Comparison of ENCODE assay signal across 18 cellular contexts in the genomic region with DNA sequence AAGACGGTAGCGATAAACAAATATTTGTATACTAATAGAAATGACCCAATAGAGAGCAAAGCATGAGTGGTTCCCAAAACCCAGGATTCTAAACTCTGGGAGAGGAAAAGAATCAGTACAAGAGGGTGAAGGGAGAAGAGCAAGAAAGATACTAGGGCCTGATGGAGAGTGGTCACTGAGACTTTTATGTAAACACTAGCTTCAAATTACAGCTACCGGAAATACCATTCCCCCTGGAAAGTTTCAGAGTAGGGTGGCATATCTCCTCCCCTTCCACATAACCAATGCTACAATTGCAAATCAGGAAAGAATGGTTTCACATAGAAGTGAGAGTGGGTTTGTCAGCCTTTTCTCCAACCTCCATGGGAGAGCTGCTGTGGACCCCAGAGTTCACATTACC.
DNase-seq lines count a peak whose midpoint lies in the region; ATAC-seq, FAIRE-seq and TF ChIP-seq lines count a peak whose summit lies in the region.
"Had no signal": no experiment of that assay in that cellular context is flagged by ENCODE, and none has a peak within 500 bp of the region (broad histone marks: within the 10 kb centered on the region; RNA-seq: fewer than 3 reads in every experiment).

No MANE protein-coding gene starts in this region.

- intact Hi-C loops in lower leg skin (cut with DNase I; ENCODE audit: low total_unique reads), result no loop called here

- H3K18ac ChIP-seq in H1 (ENCODE audit: extremely low read depth, low read length) (no peak overlapping the region), neuronal stem cell (ENCODE audit: low read length) (no peak overlapping the region)

- H2BK15ac ChIP-seq in H1 (ENCODE audit: low read length) (no peak overlapping the region), neuronal stem cell (ENCODE audit: low read length) (no peak overlapping the region)

- no peaks in the 10 kb centered on the region for H4K20me1 ChIP-seq in H1 (replicated peaks in 1 of 2; ENCODE audit: control insufficient read depth in 1 of 2, insufficient read depth in 2 of 2, low read length in 2 of 2)

- H2AFZ ChIP-seq in H1 (ENCODE audit: low read length) (peak overlapping the region; percentile 54; the same call in 1 of the 2 replicates), neuronal stem cell (ENCODE audit: low read length) (peak overlapping the region; percentile 39)

- no peak overlapping the region for H2AK5ac ChIP-seq in H1 (ENCODE audit: low read depth, low read length)
- no peak overlapping the region for H2AK5ac ChIP-seq in neuronal stem cell (ENCODE audit: low read depth, low read length)

- H3K36me3 ChIP-seq in H1 (ENCODE audit: control insufficient read depth in 2 of 4, insufficient read depth in 4 of 4, low read length in 3 of 4), result no peaks in the 10 kb centered on the region; a peak in 1 of 8 replicates
- H3K36me3 ChIP-seq in neuronal stem cell (replicated peaks in 1 of 2; ENCODE audit: control insufficient read depth in 2 of 2, insufficient read depth in 2 of 2, low read length in 2 of 2), result no peaks in the 10 kb centered on the region
- H3K36me3 ChIP-seq: esophagus muscularis mucosa had no signal

- no peak for TF ChIP-seq RAD21 in H1 (IDR thresholded peaks at IDR 0.05 in 1 of 2, conservative IDR thresholded peaks at IDR 0.05 in 1 of 2; ENCODE audit: low read depth in 2 of 2, low read length in 2 of 2)

- H3K79me2 ChIP-seq in H1 (ENCODE audit: control insufficient read depth in 1 of 2, insufficient read depth in 2 of 2, low read length in 2 of 2), result no peaks in the 10 kb centered on the region

- no peak overlapping the region for H2BK120ac ChIP-seq in H1 (replicated peaks; ENCODE audit: low read depth, low read length)
- H2BK120ac ChIP-seq in neuronal stem cell (ENCODE audit: low read depth, low read length), result no peak overlapping the region

- FAIRE-seq in H1 (lab: Jason Lieb, UNC), result no peak
- FAIRE-seq: RCC 7860 had no signal

- H4K91ac ChIP-seq in H1 (replicated peaks; ENCODE audit: insufficient read length, low read length) (no peak overlapping the region), neuronal stem cell (ENCODE audit: low read depth, low read length, poor library complexity) (no peak overlapping the region)

- H3K4me3 ChIP-seq in H1 (ENCODE audit: extremely low read depth in 1 of 4, insufficient read depth in 2 of 4, low read depth in 3 of 4, low read length in 4 of 4) (peak overlapping the region in 1 of 4 experiments; percentile 2; a peak in 1 of 8 replicates), neuronal stem cell (ENCODE audit: low read length in 2 of 2) (no peak overlapping the region), lower leg skin (ENCODE audit: low read depth, poor library complexity, severe bottlenecking) (no peak overlapping the region)
- H3K4me3 ChIP-seq: dorsolateral prefrontal cortex, esophagus muscularis mucosa, lung had no signal

- H3K56ac ChIP-seq in H1 (replicated peaks; ENCODE audit: insufficient read length, low read depth, low read length), result no peak overlapping the region

- POLR2A ChIA-PET in H1 (lab: Charles Lee; ENCODE audit: partially characterized antibody), result no interaction called here

- DNase-seq in DMS 273 (lab: John Stamatoyannopoulos, UW; ENCODE audit: unreplicated experiment) (peak; percentile 2), DMS 273 treated with DMSO at 0.1 percent for 48 hours (lab: John Stamatoyannopoulos, UW) (no peak), LHCN-M2 (ENCODE audit: low read depth) (peak; percentile 14), H1 (ENCODE audit: low read depth in 1 of 2, low spot score in 2 of 2) (no peak), neuronal stem cell (ENCODE audit: low spot score) (no peak), NCI-H2171 treated with DMSO at 0.1 percent for 48 hours (lab: John Stamatoyannopoulos, UW) (no peak), lower leg skin (ENCODE audit: low spot score in 2 of 2) (no peak)
- DNase-seq: activated CD8-positive, alpha-beta memory T cell treated with anti-CD3 and anti-CD28 coated beads, Interleukin-2, amount 10 ng/mL, durations not matched to agents 7 days and 5 days; CD8-positive, alpha-beta memory T cell; dorsolateral prefrontal cortex; hypothalamus; stimulated activated CD4-positive, alpha-beta T cell treated with anti-CD3 and anti-CD28 coated beads, Interleukin-1b, Interleukin-23, amount 100 ng/mL, for 48 hours; stimulated activated CD8-positive, alpha-beta memory T cell treated with anti-CD3 and anti-CD28 coated beads, Interleukin-4, amount 100 ng/mL, for 48 hours had no signal

- CTCF ChIA-PET in H1 (lab: Charles Lee; ENCODE audit: partially characterized antibody), result interaction anchor here (0.8 kb wide), 2 partner anchors 9 to 444 kb away, joined by 3 read pairs; no protein-coding TSS in a partner anchor

- TF ChIP-seq EP300 in H1 (IDR thresholded peaks at IDR 0.05; ENCODE audit: borderline replicate concordance in 1 of 2, low read depth in 2 of 2, low read length in 2 of 2), result no peak

- 84% methylated on average over 3 of the region's 3 CpGs; no CpG with 5 or more reads in 1 of the 2 experiments for WGBS in H1 (ENCODE audit: extremely low coverage in 1 of 2, insufficient coverage in 1 of 2, insufficient read length in 1 of 2, insufficient replicate concordance in 2 of 2, low coverage in 1 of 2, low lambda C conversion rate in 2 of 2, missing lambda C conversion rate in 1 of 2), 2 experiments
- WGBS in neuronal stem cell (ENCODE audit: extremely low coverage in 2 of 2, insufficient read length in 2 of 2, insufficient replicate concordance in 1 of 2), 2 donors, result 100% methylated on average over 2 of the region's 3 CpGs; no CpG with 5 or more reads in 1 of the 2 donors
- WGBS in lower leg skin, 2 donors, result 81 to 85% methylated on average over 3 of the region's 3 CpGs

- no peak for ATAC-seq in HG03139 (IDR thresholded peaks at IDR 0.05; ENCODE audit: unreplicated experiment)
- ATAC-seq: activated CD8-positive, alpha-beta memory T cell treated with anti-CD3 and anti-CD28 coated beads, Interleukin-2, amount 10 ng/mL, durations not matched to agents 7 days and 5 days had no signal

- no peak overlapping the region for H2BK20ac ChIP-seq in H1 (ENCODE audit: low read length)

- no peak for TF ChIP-seq CTCF in H1 (IDR thresholded peaks at IDR 0.05; ENCODE audit: control extremely low read depth in 1 of 3, insufficient read depth in 1 of 3, low read depth in 1 of 3, low read length in 3 of 3)
- no peak for TF ChIP-seq CTCF in lower leg skin (IDR thresholded peaks at IDR 0.05)

- no peaks in the 10 kb centered on the region for H3K27me3 ChIP-seq in H1 (replicated peaks in 1 of 4; ENCODE audit: control insufficient read depth in 3 of 4, extremely low read depth in 1 of 4, insufficient read depth in 3 of 4, low read length in 3 of 4)
- no peaks in the 10 kb centered on the region for H3K27me3 ChIP-seq in neuronal stem cell (ENCODE audit: control insufficient read depth in 3 of 3, insufficient read depth in 3 of 3, low read depth in 1 of 3, low read length in 3 of 3)
- H3K27me3 ChIP-seq: dorsolateral prefrontal cortex had no signal

- H3K14ac ChIP-seq in H1 (ENCODE audit: insufficient read length), result no peak overlapping the region
- H3K14ac ChIP-seq in neuronal stem cell (ENCODE audit: low read length), result no peak overlapping the region

- no peak overlapping the region for H2BK5ac ChIP-seq in H1 (ENCODE audit: low read depth, low read length)
- H2BK5ac ChIP-seq in neuronal stem cell (ENCODE audit: low read length), result no peak overlapping the region

- no peak overlapping the region for H3K9ac ChIP-seq in H1 (replicated peaks in 1 of 4; ENCODE audit: extremely low read depth in 1 of 4, low read depth in 3 of 4, low read length in 3 of 4)
- no peak overlapping the region for H3K9ac ChIP-seq in neuronal stem cell (ENCODE audit: low read depth, low read length, poor library complexity)

- no peak overlapping the region for H2BK12ac ChIP-seq in H1 (ENCODE audit: low read depth, low read length)
- H2BK12ac ChIP-seq in neuronal stem cell (ENCODE audit: low read length), result no peak overlapping the region

- H4K8ac ChIP-seq in H1 (ENCODE audit: extremely low read depth, insufficient read depth, low read length) (no peak overlapping the region), neuronal stem cell (ENCODE audit: low read depth, low read length) (no peak overlapping the region)

- no peak for TF ChIP-seq POLR2A in H1 (IDR thresholded peaks at IDR 0.05; ENCODE audit: control extremely low read depth in 1 of 2, low read depth in 2 of 2, low read length in 2 of 2)
- no peak for TF ChIP-seq POLR2A in lower leg skin (IDR thresholded peaks at IDR 0.05)

- no peak overlapping the region for H3K23ac ChIP-seq in H1 (ENCODE audit: insufficient read length)
- H3K23ac ChIP-seq in neuronal stem cell (ENCODE audit: low read depth, low read length, poor library complexity), result no peak overlapping the region

- H3K4ac ChIP-seq in H1 (replicated peaks; ENCODE audit: insufficient read length, low read depth, low read length) (no peak overlapping the region), neuronal stem cell (ENCODE audit: low read length) (no peak overlapping the region)

- H4K5ac ChIP-seq in H1 (ENCODE audit: insufficient read length, low read depth, low read length), result no peak overlapping the region

- H3K4me2 ChIP-seq in H1 (ENCODE audit: insufficient read depth in 1 of 2, low read depth in 2 of 2, low read length in 2 of 2) (no peak overlapping the region), neuronal stem cell (ENCODE audit: insufficient read depth, low read length, poor library complexity, severe bottlenecking) (no peak overlapping the region)

- H3K4me1 ChIP-seq in H1 (replicated peaks in 1 of 4; ENCODE audit: control insufficient read depth in 3 of 4, insufficient read depth in 4 of 4, low read length in 3 of 4) (peaks cover 0 to 7% (median 2%) of the 10 kb centered on the region in 4 experiments; a peak in 3 of 7 replicates), neuronal stem cell (ENCODE audit: control insufficient read depth in 2 of 2, insufficient read depth in 1 of 2, low read depth in 1 of 2, low read length in 2 of 2) (no peaks in the 10 kb centered on the region)
- H3K4me1 ChIP-seq: esophagus muscularis mucosa had no signal

- no peak overlapping the region for H3K27ac ChIP-seq in H1 (ENCODE audit: low read depth, low read length)
- H3K27ac ChIP-seq in neuronal stem cell (replicated peaks; ENCODE audit: low read length), result no peak overlapping the region
- H3K27ac ChIP-seq: 22Rv1, dorsolateral prefrontal cortex, esophagus muscularis mucosa had no signal

- H3K9me3 ChIP-seq in H1 (ENCODE audit: insufficient read depth in 2 of 2, low read depth in 1 of 2, low read length in 1 of 2), result peaks cover 0 to 2% of the 10 kb centered on the region in 2 experiments; a peak in 1 of 4 replicates
- H3K9me3 ChIP-seq in neuronal stem cell (replicated peaks in 1 of 2; ENCODE audit: control insufficient read depth in 2 of 2, insufficient read depth in 1 of 2, low read depth in 1 of 2, low read length in 2 of 2), result no peaks in the 10 kb centered on the region
- H3K9me3 ChIP-seq: esophagus muscularis mucosa had no signal

- H3K79me1 ChIP-seq in H1 (ENCODE audit: low read depth, low read length) (no peaks in the 10 kb centered on the region), neuronal stem cell (ENCODE audit: low read depth, low read length) (no peaks in the 10 kb centered on the region)

- no peaks in the 10 kb centered on the region for H3K23me2 ChIP-seq in H1 (ENCODE audit: low read depth, low read length)

TF ChIP-seq in H1, 55 proteins besides CTCF, POLR2A, EP300 and RAD21 (continues in another document):
- TF ChIP-seq GTF2F1 (IDR thresholded peaks at IDR 0.05; ENCODE audit: borderline replicate concordance, low read depth, low read length), result no peak
- no peak for TF ChIP-seq BRCA1 (IDR thresholded peaks at IDR 0.05; ENCODE audit: low read depth, low read length)

Comparison
In these comparisons a context has a peak if more than half of its experiments do, and no peak if none do; other contexts are left out.
1. DNase-seq: peak in DMS 273 (single experiment) and LHCN-M2 (single experiment); none in DMS 273 treated with DMSO at 0.1 percent for 48 hours (single experiment), H1 (0 of 2), neuronal stem cell (single experiment), NCI-H2171 treated with DMSO at 0.1 percent for 48 hours (single experiment) and lower leg skin (0 of 2).